ENCODE assay signal across 8 cellular contexts in the genomic region with DNA sequence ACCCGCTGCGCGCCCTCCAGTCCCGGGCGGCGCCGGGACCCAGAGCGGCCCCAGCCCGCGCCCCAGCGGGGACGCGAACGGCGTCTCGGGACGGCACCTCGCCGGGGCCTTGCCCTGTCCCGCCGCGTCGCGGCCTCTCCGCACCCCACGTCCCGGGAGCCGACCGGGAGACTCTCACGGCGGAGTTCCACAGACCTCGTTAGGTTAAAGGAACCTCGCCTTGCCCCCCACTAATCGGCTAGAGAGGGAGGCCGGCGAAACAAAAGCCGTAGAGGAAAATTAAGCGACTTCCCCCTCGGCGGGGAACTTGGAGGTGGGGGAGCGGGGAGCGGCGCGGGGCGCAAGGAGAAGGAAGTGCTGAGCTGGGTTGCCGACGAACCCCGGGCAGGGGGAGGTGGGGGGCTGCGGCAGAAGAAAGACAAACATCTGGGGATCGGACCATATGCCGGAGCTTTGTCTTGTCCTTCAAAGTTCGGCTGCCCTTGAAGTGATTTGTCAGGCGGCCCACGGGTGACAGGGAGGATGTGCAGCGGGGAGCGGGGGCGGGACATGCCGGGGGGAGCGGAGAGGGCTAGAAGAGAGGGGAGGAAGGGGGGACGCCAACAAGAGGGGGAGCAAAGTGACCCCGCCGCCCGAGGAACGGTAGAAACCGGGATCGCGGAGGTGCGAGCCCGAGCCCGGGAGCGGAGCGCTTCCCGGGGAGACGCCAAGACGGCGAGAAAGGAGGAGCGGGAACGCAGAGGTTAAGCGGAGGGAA.
DNase-seq lines count a peak whose midpoint lies in the region; ATAC-seq and TF ChIP-seq lines count a peak whose summit lies in the region.

No MANE protein-coding gene starts in this region.

- H3K9me3 ChIP-seq in OCI-LY7 (ENCODE audit: low read length) (no peaks in the 10 kb centered on the region), upper lobe of right lung (no peaks in the 10 kb centered on the region)

- peak overlapping the region; percentile 67 for H3K27ac ChIP-seq in OCI-LY7 (ENCODE audit: low read depth, low read length, poor library complexity, severe bottlenecking)
- H3K27ac ChIP-seq in dorsolateral prefrontal cortex, result no peak overlapping the region
- H3K27ac ChIP-seq in upper lobe of right lung, result no peak overlapping the region

- TF ChIP-seq CTCF in OCI-LY7 (conservative IDR thresholded peaks at IDR 0.05; ENCODE audit: low read length), result no peak
- TF ChIP-seq CTCF in dorsolateral prefrontal cortex (IDR thresholded peaks at IDR 0.05 in 54 of 56, conservative IDR thresholded peaks at IDR 0.05 in 2 of 56; ENCODE audit: low read depth in 1 of 56, partially characterized antibody in 56 of 56), result no peak
- TF ChIP-seq CTCF in upper lobe of right lung (IDR thresholded peaks at IDR 0.05), result no peak

- no TSS peak for BruUV-seq in OCI-LY7 (replicated peaks; lab: Mats Ljungman, UMichigan)

- peaks cover 15% of the 10 kb centered on the region for H3K4me1 ChIP-seq in OCI-LY7 (ENCODE audit: insufficient read depth, low read length, poor library complexity, severe bottlenecking)
- H3K4me1 ChIP-seq in upper lobe of right lung, result peaks cover 10% of the 10 kb centered on the region

- no peaks in the 10 kb centered on the region for H3K79me2 ChIP-seq in OCI-LY7 (ENCODE audit: insufficient read depth, low read depth, low read length)

- H3K4me2 ChIP-seq in OCI-LY7 (ENCODE audit: low read length), result peak overlapping the region; percentile 86

- no peaks in the 10 kb centered on the region for H3K9me2 ChIP-seq in OCI-LY7 (ENCODE audit: insufficient read depth, low read length)

- POLR2A ChIA-PET in OCI-LY7 (lab: Charles Lee), result no interaction called here

- peak; percentile 52 for ATAC-seq in HG02588 (IDR thresholded peaks at IDR 0.05; ENCODE audit: unreplicated experiment)
- ATAC-seq in upper lobe of right lung, result peak; percentile 79

- H2AFZ ChIP-seq in OCI-LY7 (ENCODE audit: low read length), result peak overlapping the region; percentile 94; the same call in 1 of the 2 replicates

- H3K4me3 ChIP-seq in OCI-LY7 (ENCODE audit: low read depth, low read length, poor library complexity, severe bottlenecking) (peak overlapping the region; percentile 71), dorsolateral prefrontal cortex (peak overlapping the region; percentile 28 to 74 (median 48)), upper lobe of right lung (peak overlapping the region; percentile 44)

- CTCF ChIA-PET in OCI-LY7 (lab: Charles Lee; ENCODE audit: unreplicated experiment), result no interaction called here

- H3K36me3 ChIP-seq in OCI-LY7 (ENCODE audit: insufficient read depth, low read length) (no peaks in the 10 kb centered on the region), upper lobe of right lung (no peaks in the 10 kb centered on the region)

- H3K27me3 ChIP-seq in dorsolateral prefrontal cortex, result peaks cover 10 to 100% (median 74%) of the 10 kb centered on the region in 45 donors
- H3K27me3 ChIP-seq in upper lobe of right lung, result peaks cover 96% of the 10 kb centered on the region

- H4K20me1 ChIP-seq in OCI-LY7 (ENCODE audit: insufficient read depth, low read length), result no peaks in the 10 kb centered on the region

- intact Hi-C loops in OCI-LY7 (cut with micrococcal nuclease; ENCODE audit: unreplicated experiment), result no loop called here
- intact Hi-C loops in dorsolateral prefrontal cortex (cut with DNase I), result no loop called here
- intact Hi-C loops in upper lobe of right lung (cut with DNase I), result no loop called here

- DNase-seq in DMS53 (lab: John Stamatoyannopoulos, UW), result peak; percentile 64
- DNase-seq in DMS53 treated with DMSO at 0.1 percent for 48 hours (lab: John Stamatoyannopoulos, UW; ENCODE audit: unreplicated experiment), result no peak
- peak; percentile 58 for DNase-seq in OCI-LY7 (ENCODE audit: low spot score)
- peak in 1 of 10 donors; percentile 37 for DNase-seq in dorsolateral prefrontal cortex
- peak; percentile 3 to 11 for DNase-seq in lung microvascular endothelial cell (ENCODE audit: low read depth in 2 of 2)
- DNase-seq in upper lobe of right lung, result peak; percentile 68
- DNase-seq in OCI-M1 (lab: John Stamatoyannopoulos, UW), result no peak

Comparison
In these comparisons a context has a peak if more than half of its experiments do, and no peak if none do; other contexts are left out.
1. DNase-seq: peak in DMS53 (single experiment), OCI-LY7 (single experiment), lung microvascular endothelial cell (2 of 2) and upper lobe of right lung (single experiment); none in DMS53 treated with DMSO at 0.1 percent for 48 hours (single experiment) and OCI-M1 (single experiment).
2. Peak in every context shown above with its lines, with median percentiles within 50 percentile points of each other: H3K4me3 ChIP-seq.